2 cellular contexts compared by ENCODE assay signal in the genomic region with DNA sequence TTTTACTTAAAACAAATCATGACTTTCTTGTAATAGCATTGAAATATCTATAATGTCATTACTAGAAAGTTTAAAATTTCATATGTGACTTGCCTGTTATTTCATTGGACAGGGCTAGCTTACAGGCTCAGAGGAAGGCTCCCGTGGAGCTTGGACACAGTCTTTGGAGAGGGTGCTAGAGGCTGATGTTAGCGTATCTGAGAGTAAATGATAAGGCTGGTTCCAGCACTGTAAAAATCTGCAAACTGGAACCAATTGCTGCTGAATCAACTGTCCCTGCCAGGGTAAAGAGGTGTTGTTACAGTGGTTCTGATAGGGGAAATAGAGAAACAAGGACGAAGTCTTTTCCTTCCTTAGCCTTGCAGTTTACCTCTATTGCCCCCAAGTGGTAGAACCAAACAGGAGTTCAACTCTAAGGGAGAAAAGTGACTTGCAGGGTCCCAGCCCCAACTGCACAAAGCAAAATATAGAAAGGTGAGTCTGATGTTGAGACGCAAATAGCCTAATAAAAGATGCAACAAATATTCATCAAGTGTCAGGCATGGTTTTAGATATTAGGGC.
TF ChIP-seq lines count a peak whose summit lies in the region.

No MANE protein-coding gene starts in this region.

TF ChIP-seq in IMR-90, 13 proteins besides CTCF, POLR2A, EP300 and RAD21 (continued from another document):
- TF ChIP-seq, protein P1, sequence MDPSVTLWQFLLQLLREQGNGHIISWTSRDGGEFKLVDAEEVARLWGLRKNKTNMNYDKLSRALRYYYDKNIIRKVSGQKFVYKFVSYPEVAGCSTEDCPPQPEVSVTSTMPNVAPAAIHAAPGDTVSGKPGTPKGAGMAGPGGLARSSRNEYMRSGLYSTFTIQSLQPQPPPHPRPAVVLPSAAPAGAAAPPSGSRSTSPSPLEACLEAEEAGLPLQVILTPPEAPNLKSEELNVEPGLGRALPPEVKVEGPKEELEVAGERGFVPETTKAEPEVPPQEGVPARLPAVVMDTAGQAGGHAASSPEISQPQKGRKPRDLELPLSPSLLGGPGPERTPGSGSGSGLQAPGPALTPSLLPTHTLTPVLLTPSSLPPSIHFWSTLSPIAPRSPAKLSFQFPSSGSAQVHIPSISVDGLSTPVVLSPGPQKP (IDR thresholded peaks at IDR 0.05; ENCODE audit: borderline replicate concordance, low read depth, low read length): no peak

TF ChIP-seq in K562, 482 proteins besides CTCF, POLR2A, EP300 and RAD21 (continued from another document):
- no peak for TF ChIP-seq RBM14 (IDR thresholded peaks at IDR 0.05; ENCODE audit: borderline replicate concordance, insufficient read depth, low read depth, low read length)
- TF ChIP-seq ZNF586 (CRISPR knock-in tag; conservative IDR thresholded peaks at IDR 0.05): no peak
- TF ChIP-seq SNRNP70 (optimal IDR thresholded peaks at IDR 0.05; ENCODE audit: low read depth, low read length): no peak
